8 cellular contexts compared by ENCODE assay signal in genomic region chr10:97849491-97850402, GRCh38. TPM values are rescaled to one million over a fixed set of nuclear protein-coding genes. Genes with fewer than 3 reads are reported as not detected.
DNase-seq lines count a peak whose midpoint lies in the region; ATAC-seq and TF ChIP-seq lines count a peak whose summit lies in the region.

Gene GOLGA7B, plus strand, starts transcription at chr10:97849843. Its CDS starts 461 bp downstream, at chr10:97850304.

- no peak within 1 kb of the TSS for H3K9ac ChIP-seq in Karpas-422 (ENCODE audit: low read length)

- WGBS in right lobe of liver (ENCODE audit: insufficient coverage, low coverage, low lambda C conversion rate, missing lambda C conversion rate) = 1% methylated on average over 10 of the region's 96 CpGs

- no peak for TF ChIP-seq CTCF in right lobe of liver (IDR thresholded peaks at IDR 0.05)

- DNase-seq in NCI-H1417 (lab: John Stamatoyannopoulos, UW) (peak; percentile 20 to 73 (median 70)), NCI-H1417 treated with DMSO at 0.1 percent for 48 hours (lab: John Stamatoyannopoulos, UW) (no peak), Karpas-422 (no peak), cerebellum (ENCODE audit: low spot score) (peak; percentile 90), right lobe of liver (peak in 2 of 3 donors; percentile 34 to 56)
- DNase-seq in activated CD4-positive, CD25-positive, alpha-beta regulatory T cell (lab: John Stamatoyannopoulos, UW) = peak; percentile 32 to 64 (median 46)
- DNase-seq in stimulated activated CD8-positive, alpha-beta memory T cell treated with anti-CD3 and anti-CD28 coated beads, Interleukin-15, amount 100 ng/mL, for 1 hour (ENCODE audit: low read depth) = peak; percentile 37

- no peak within 1 kb of the TSS for H2AFZ ChIP-seq in Karpas-422 (ENCODE audit: low read length)

- intact Hi-C loops in right lobe of liver (cut with DNase I) = no loop called here

- H3K27me3 ChIP-seq in Karpas-422 (ENCODE audit: low read length) = no peaks in the 10 kb centered on the region
- peaks cover 0 to 4% of the 10 kb centered on the region in 2 donors for H3K27me3 ChIP-seq in right lobe of liver

- no peak for TF ChIP-seq POLR2A in right lobe of liver (IDR thresholded peaks at IDR 0.05)

- peak within 1 kb of the TSS; percentile 19 for H3K4me2 ChIP-seq in Karpas-422 (ENCODE audit: low read depth, low read length, poor library complexity, severe bottlenecking)

- no peaks in the 10 kb centered on the region for H3K9me3 ChIP-seq in Karpas-422 (ENCODE audit: low read length)
- no peaks in the 10 kb centered on the region for H3K9me3 ChIP-seq in right lobe of liver

- peak; percentile 72 to 84 (median 75) for ATAC-seq in right lobe of liver
- ATAC-seq in HG03520 (IDR thresholded peaks at IDR 0.05; ENCODE audit: unreplicated experiment) = no peak

- no peaks in the 10 kb centered on the region for H3K36me3 ChIP-seq in Karpas-422 (ENCODE audit: insufficient read depth, low read length)
- H3K36me3 ChIP-seq in right lobe of liver = no peaks in the 10 kb centered on the region

- H3K27ac ChIP-seq in Karpas-422 (ENCODE audit: low read length) (no peak within 1 kb of the TSS), right lobe of liver (no peak within 1 kb of the TSS)

- no peaks in the 10 kb centered on the region for H3K9me2 ChIP-seq in Karpas-422 (replicated peaks; ENCODE audit: insufficient read depth, low read length)

- peak within 1 kb of the TSS; percentile 34; the same call in 1 of the 2 replicates for H3K4me3 ChIP-seq in Karpas-422 (ENCODE audit: low read length)
- H3K4me3 ChIP-seq in right lobe of liver = peak within 1 kb of the TSS; percentile 33 to 51 (median 33)

- no peaks in the 10 kb centered on the region for H3K79me2 ChIP-seq in Karpas-422 (ENCODE audit: low read length)

- H3K4me1 ChIP-seq in Karpas-422 (ENCODE audit: low read length) (peaks cover 10% of the 10 kb centered on the region), right lobe of liver (no peaks in the 10 kb centered on the region)

- no peaks in the 10 kb centered on the region for H4K20me1 ChIP-seq in Karpas-422 (ENCODE audit: insufficient read depth, low read depth, low read length)

RNA-seq across cellular contexts. Expression of gene GOLGA7B, which starts in this region (rescaled TPM):
- not detected in 2 replicates for total RNA-seq in Karpas-422 (2014; rRNA removed; shearing (Covaris generic); ENCODE audit: low replicate concordance)
- total RNA-seq in cerebellum (10.2 TPM), right lobe of liver (under 1 TPM; 0.06 to 0.28 (median 0.14) TPM)

Comparison
In these comparisons a context has a peak if more than half of its experiments do, and no peak if none do; other contexts are left out.
1. DNase-seq: peak in NCI-H1417 (3 of 3), activated CD4-positive, CD25-positive, alpha-beta regulatory T cell (4 of 4), cerebellum (single experiment) and stimulated activated CD8-positive, alpha-beta memory T cell treated with anti-CD3 and anti-CD28 coated beads, Interleukin-15, amount 100 ng/mL, for 1 hour (single experiment); none in NCI-H1417 treated with DMSO at 0.1 percent for 48 hours (single experiment) and Karpas-422 (single experiment).
2. Peak in DNase-seq, ATAC-seq and H3K4me3 ChIP-seq in right lobe of liver; RNA of the gene not detected or under 1 TPM.